In genomic region chr2:8154270-8154669, GRCh38 we compare ENCODE assay signal across 14 cellular contexts.
DNase-seq lines count a peak whose midpoint lies in the region; ATAC-seq and TF ChIP-seq lines count a peak whose summit lies in the region.
"Had no signal": no experiment of that assay in that cellular context is flagged by ENCODE, and none has a peak within 500 bp of the region (broad histone marks: within the 10 kb centered on the region; RNA-seq: fewer than 3 reads in every experiment).

No MANE protein-coding gene starts in this region.

- peak overlapping the region; percentile 98 for H3K27ac Mint-ChIP-seq in activated T-helper 17 cell treated with anti-CD3 and anti-CD28 coated beads, Interleukin-2, amount 50 U/mL, for 72 hours
- peak overlapping the region; percentile 6 for H3K27ac Mint-ChIP-seq in neural progenitor cell

- TF ChIP-seq CTCF in mammary epithelial cell (conservative IDR thresholded peaks at IDR 0.05 in 1 of 2, IDR thresholded peaks at IDR 0.05 in 1 of 2; ENCODE audit: extremely low read depth in 1 of 2, insufficient read depth in 1 of 2, low read depth in 1 of 2, low read length in 2 of 2) (no peak), breast epithelium (IDR thresholded peaks at IDR 0.05) (no peak), Loucy (conservative IDR thresholded peaks at IDR 0.05; ENCODE audit: low read length) (no peak), neural progenitor cell (IDR thresholded peaks at IDR 0.05) (no peak), left lung (IDR thresholded peaks at IDR 0.05) (no peak)

- H3K9ac ChIP-seq in mammary epithelial cell (ENCODE audit: insufficient read depth, low read length) (no peak overlapping the region), Loucy (ENCODE audit: low read depth, low read length, poor library complexity, severe bottlenecking) (no peak overlapping the region), neural progenitor cell (no peak overlapping the region)

- WGBS in mammary epithelial cell (ENCODE audit: low coverage, missing lambda C conversion rate), result 95% methylated on average over 3 of the region's 7 CpGs

- H3K4me2 ChIP-seq in mammary epithelial cell (ENCODE audit: insufficient read depth, low read depth, low read length) (no peak overlapping the region), Loucy (ENCODE audit: low read depth, low read length, poor library complexity, severe bottlenecking) (peak overlapping the region; percentile 5), neural progenitor cell (no peak overlapping the region)

- H3F3A ChIP-seq in Loucy (ENCODE audit: low read depth), result no peaks in the 10 kb centered on the region
- H3F3A ChIP-seq in neural progenitor cell (ENCODE audit: low read depth), result no peaks in the 10 kb centered on the region

- peaks cover 13% of the 10 kb centered on the region for H3K9me3 Mint-ChIP-seq in activated T-helper 17 cell treated with anti-CD3 and anti-CD28 coated beads, Interleukin-2, amount 50 U/mL, for 72 hours
- peaks cover 6% of the 10 kb centered on the region for H3K9me3 Mint-ChIP-seq in neural progenitor cell

- peak; percentile 62 for ATAC-seq in activated T-helper 17 cell treated with anti-CD3 and anti-CD28 coated beads, Interleukin-2, amount 50 U/mL, for 72 hours (replicated peaks)
- ATAC-seq in left lung (no peak), HG03095 (IDR thresholded peaks at IDR 0.05; ENCODE audit: unreplicated experiment) (no peak)
- ATAC-seq: psoas muscle had no signal

- dilution Hi-C loops in mammary epithelial cell (cut with HindIII; ENCODE audit: low sequenced_read_pairs), result no loop called here

- DNase-seq in mammary epithelial cell (peak; percentile 23), breast epithelium (ENCODE audit: low spot score in 2 of 2) (no peak), neural progenitor cell (ENCODE audit: low spot score) (no peak), left lung (no peak)
- DNase-seq: activated T-cell treated with anti-CD3 and anti-CD28 coated beads, Interleukin-2, amount 50 U/mL, for 4 hours; central memory CD4-positive, alpha-beta T cell; DMS79; effector CD4-positive, alpha-beta T cell; psoas muscle had no signal

- no TSS peak for BruUV-seq in mammary epithelial cell (replicated peaks; lab: Mats Ljungman, UMichigan)

- H3K27me3 Mint-ChIP-seq in activated T-helper 17 cell treated with anti-CD3 and anti-CD28 coated beads, Interleukin-2, amount 50 U/mL, for 72 hours, result no peaks in the 10 kb centered on the region
- H3K27me3 Mint-ChIP-seq in neural progenitor cell (ENCODE audit: insufficient read depth, low read depth), result peaks cover 8% of the 10 kb centered on the region

- H3K36me3 ChIP-seq in mammary epithelial cell (ENCODE audit: insufficient read depth, low read length), result no peaks in the 10 kb centered on the region
- H3K36me3 ChIP-seq in breast epithelium, result no peaks in the 10 kb centered on the region
- H3K36me3 ChIP-seq in Loucy (ENCODE audit: insufficient read depth, low read length), result no peaks in the 10 kb centered on the region
- no peaks in the 10 kb centered on the region for H3K36me3 ChIP-seq in neural progenitor cell
- H3K36me3 ChIP-seq in left lung, result no peaks in the 10 kb centered on the region

- no peaks in the 10 kb centered on the region for H3K9me2 ChIP-seq in Loucy (replicated peaks; ENCODE audit: low read depth, low read length)

- H3K27ac ChIP-seq in mammary epithelial cell (ENCODE audit: insufficient read depth, low read depth, low read length) (no peak overlapping the region), breast epithelium (no peak overlapping the region), neural progenitor cell (no peak overlapping the region), left lung (no peak overlapping the region)
- H3K27ac ChIP-seq: psoas muscle, SK-N-MC, skin epidermis had no signal

- H3K4me3 Mint-ChIP-seq in activated T-helper 17 cell treated with anti-CD3 and anti-CD28 coated beads, Interleukin-2, amount 50 U/mL, for 72 hours, result peak overlapping the region; percentile 68
- no peak overlapping the region for H3K4me3 Mint-ChIP-seq in neural progenitor cell
- H3K4me3 Mint-ChIP-seq: activated T-cell treated with anti-CD3 and anti-CD28 coated beads, Interleukin-2, amount 50 U/mL, for 4 hours had no signal

- in situ Hi-C loops in mammary epithelial cell (cut with MboI; ENCODE audit: low sequenced_read_pairs in 2 of 2), result no loop called here

- H3K36me3 Mint-ChIP-seq in activated T-helper 17 cell treated with anti-CD3 and anti-CD28 coated beads, Interleukin-2, amount 50 U/mL, for 72 hours (ENCODE audit: low read depth), result peaks cover 12% of the 10 kb centered on the region
- H3K36me3 Mint-ChIP-seq in neural progenitor cell, result peaks cover 6% of the 10 kb centered on the region

- H3K4me1 ChIP-seq in mammary epithelial cell (ENCODE audit: insufficient read depth, low read length) (no peaks in the 10 kb centered on the region), breast epithelium (no peaks in the 10 kb centered on the region), Loucy (ENCODE audit: insufficient read depth, low read length, poor library complexity, severe bottlenecking) (peaks cover 31% of the 10 kb centered on the region), neural progenitor cell (peaks cover 3% of the 10 kb centered on the region), left lung (no peaks in the 10 kb centered on the region)
- H3K4me1 ChIP-seq: psoas muscle had no signal

- H4K20me1 ChIP-seq in mammary epithelial cell (ENCODE audit: insufficient read depth, low read length) (no peaks in the 10 kb centered on the region), Loucy (ENCODE audit: insufficient read depth, low read length, poor library complexity, severe bottlenecking) (no peaks in the 10 kb centered on the region), neural progenitor cell (ENCODE audit: low read depth) (no peaks in the 10 kb centered on the region)

- H2AFZ ChIP-seq in mammary epithelial cell (ENCODE audit: low read depth, low read length), result no peak overlapping the region
- H2AFZ ChIP-seq in Loucy (ENCODE audit: low read length), result no peak overlapping the region
- no peak overlapping the region for H2AFZ ChIP-seq in neural progenitor cell (replicated peaks)

- H3K4me1 Mint-ChIP-seq in activated T-helper 17 cell treated with anti-CD3 and anti-CD28 coated beads, Interleukin-2, amount 50 U/mL, for 72 hours, result peaks cover 22% of the 10 kb centered on the region
- H3K4me1 Mint-ChIP-seq in neural progenitor cell, result peaks cover 29% of the 10 kb centered on the region

- H3K4me3 ChIP-seq in mammary epithelial cell (replicated peaks in 1 of 3; ENCODE audit: insufficient read depth in 1 of 3, low read depth in 2 of 3, low read length in 3 of 3) (no peak overlapping the region), breast epithelium (no peak overlapping the region), Loucy (ENCODE audit: low read length, poor library complexity, severe bottlenecking) (no peak overlapping the region), neural progenitor cell (no peak overlapping the region), left lung (no peak overlapping the region)
- H3K4me3 ChIP-seq: psoas muscle, SK-N-MC, skin epidermis had no signal

- intact Hi-C loops in mammary epithelial cell (cut with micrococcal nuclease), result no loop called here
- intact Hi-C loops in breast epithelium (cut with DNase I; ENCODE audit: low total_unique reads), result no loop called here
- intact Hi-C loops in left lung (cut with DNase I), result no loop called here

- CTCF ChIA-PET in mammary epithelial cell (lab: Charles Lee; ENCODE audit: low non-redundant PET), result no interaction called here

- H3K27me3 ChIP-seq in mammary epithelial cell (ENCODE audit: insufficient read depth, low read length), result no peaks in the 10 kb centered on the region
- no peaks in the 10 kb centered on the region for H3K27me3 ChIP-seq in breast epithelium
- no peaks in the 10 kb centered on the region for H3K27me3 ChIP-seq in Loucy (ENCODE audit: insufficient read depth, low read length, poor library complexity, severe bottlenecking)
- no peaks in the 10 kb centered on the region for H3K27me3 ChIP-seq in neural progenitor cell
- H3K27me3 ChIP-seq in left lung, result no peaks in the 10 kb centered on the region

- H3K9me3 ChIP-seq in mammary epithelial cell (replicated peaks; ENCODE audit: insufficient read depth, low read length) (no peaks in the 10 kb centered on the region), breast epithelium (no peaks in the 10 kb centered on the region), Loucy (ENCODE audit: insufficient read depth, low read depth, low read length) (no peaks in the 10 kb centered on the region), neural progenitor cell (ENCODE audit: low read depth) (no peaks in the 10 kb centered on the region), left lung (no peaks in the 10 kb centered on the region)
- H3K9me3 ChIP-seq: psoas muscle had no signal

- TF ChIP-seq POLR2A in breast epithelium (IDR thresholded peaks at IDR 0.05), result no peak

- H3K79me2 ChIP-seq in mammary epithelial cell (ENCODE audit: insufficient read depth, low read length) (no peaks in the 10 kb centered on the region), Loucy (ENCODE audit: insufficient read depth, low read length) (no peaks in the 10 kb centered on the region), neural progenitor cell (ENCODE audit: low read depth) (no peaks in the 10 kb centered on the region)
